In genomic region chr3:149466192-149466591, GRCh38 we compare ENCODE assay signal across 14 cellular contexts. TPM values are rescaled to one million over a fixed set of nuclear protein-coding genes. Genes with fewer than 3 reads are reported as not detected.
DNase-seq lines count a peak whose midpoint lies in the region; ATAC-seq, FAIRE-seq and TF ChIP-seq lines count a peak whose summit lies in the region.
"Had no signal": no experiment of that assay in that cellular context is flagged by ENCODE, and none has a peak within 500 bp of the region (broad histone marks: within the 10 kb centered on the region; RNA-seq: fewer than 3 reads in every experiment).

No MANE protein-coding gene starts in this region.

- FAIRE-seq in bronchial epithelial cell (lab: Jason Lieb, UNC) (no peak), urothelium cell line (lab: Jason Lieb, UNC) (no peak)

- DNase-seq in HS-5 (ENCODE audit: low read depth), result peak; percentile 76
- peak; percentile 52 for DNase-seq in bronchial epithelial cell (ENCODE audit: low read depth)
- peak; percentile 78 for DNase-seq in iris pigment epithelial cell (ENCODE audit: low read depth)
- peak; percentile 64 for DNase-seq in urothelium cell line (ENCODE audit: low spot score)
- no peak for DNase-seq in NCI-H510A treated with DMSO at 0.1 percent for 48 hours (lab: John Stamatoyannopoulos, UW)
- DNase-seq in CD8-positive, alpha-beta T cell, result no peak
- no peak for DNase-seq in activated T-cell treated with anti-CD3 and anti-CD28 coated beads, Interleukin-2, amount 50 U/mL, for 48 hours
- DNase-seq: activated CD4-positive, alpha-beta T cell treated with anti-CD3 and anti-CD28 coated beads, Interleukin-2, amount 10 ng/mL, durations not matched to agents 24 days and 14 days; NCI-H2171 treated with DMSO at 0.1 percent for 48 hours; stimulated activated CD4-positive, alpha-beta T cell treated with anti-CD3 and anti-CD28 coated beads, Interleukin-1b, Interleukin-23, amount 100 ng/mL, for 48 hours had no signal

- H3K4me1 Mint-ChIP-seq in CD8-positive, alpha-beta T cell (ENCODE audit: low read depth), result no peaks in the 10 kb centered on the region
- H3K4me1 Mint-ChIP-seq: activated CD4-positive, alpha-beta T cell treated with anti-CD3 and anti-CD28 coated beads, Interleukin-2, amount 10 ng/mL, durations not matched to agents 24 days and 14 days had no signal

- no peaks in the 10 kb centered on the region for H3K36me3 Mint-ChIP-seq in CD8-positive, alpha-beta T cell
- H3K36me3 Mint-ChIP-seq: activated naive CD4-positive, alpha-beta T cell treated with anti-CD3 and anti-CD28 coated beads, Interleukin-2, amount 50 U/mL, for 72 hours had no signal

- H3K9me3 Mint-ChIP-seq in CD8-positive, alpha-beta T cell, result no peaks in the 10 kb centered on the region
- H3K9me3 Mint-ChIP-seq: activated CD4-positive, alpha-beta T cell treated with anti-CD3 and anti-CD28 coated beads, Interleukin-2, amount 10 ng/mL, durations not matched to agents 24 days and 14 days; activated naive CD4-positive, alpha-beta T cell treated with anti-CD3 and anti-CD28 coated beads, Interleukin-2, amount 50 U/mL, for 72 hours had no signal

- no peak overlapping the region for H3K4me3 Mint-ChIP-seq in CD8-positive, alpha-beta T cell
- H3K4me3 Mint-ChIP-seq: activated CD4-positive, alpha-beta T cell treated with anti-CD3 and anti-CD28 coated beads, Interleukin-2, amount 10 ng/mL, durations not matched to agents 24 days and 14 days had no signal

- H3K36me3 ChIP-seq in bronchial epithelial cell (ENCODE audit: control insufficient read depth, insufficient read depth, low read length), result no peaks in the 10 kb centered on the region
- no peaks in the 10 kb centered on the region for H3K36me3 ChIP-seq in CD8-positive, alpha-beta T cell (ENCODE audit: insufficient read depth, low read length)

- intact Hi-C loops in CD8-positive, alpha-beta T cell (cut with DNase I, micrococcal nuclease), result no loop called here

- H3K27me3 Mint-ChIP-seq in CD8-positive, alpha-beta T cell (ENCODE audit: low read depth), result peaks cover 10% of the 10 kb centered on the region

- H3K27ac ChIP-seq in CD8-positive, alpha-beta T cell (ENCODE audit: low read depth, low read length), result no peak overlapping the region

- H3K4me1 ChIP-seq in CD8-positive, alpha-beta T cell (ENCODE audit: insufficient read depth, low read length), result no peaks in the 10 kb centered on the region

- TF ChIP-seq CTCF in bronchial epithelial cell (IDR thresholded peaks at IDR 0.05; ENCODE audit: insufficient read depth, low read length, severe bottlenecking), result no peak
- TF ChIP-seq CTCF in CD8-positive, alpha-beta T cell (IDR thresholded peaks at IDR 0.05), result no peak

- no peak for ATAC-seq in CD8-positive, alpha-beta T cell
- ATAC-seq: activated naive CD4-positive, alpha-beta T cell treated with anti-CD3 and anti-CD28 coated beads, Interleukin-2, amount 50 U/mL, for 72 hours; esophagus mucosa had no signal

- no peaks in the 10 kb centered on the region for H3K9me3 ChIP-seq in CD8-positive, alpha-beta T cell (ENCODE audit: low read length)

- POLR2A ChIA-PET in CD8-positive, alpha-beta T cell (lab: Charles Lee), result no interaction called here

- no peaks in the 10 kb centered on the region for H3K27me3 ChIP-seq in bronchial epithelial cell (ENCODE audit: control insufficient read depth, insufficient read depth, low read length)
- H3K27me3 ChIP-seq in CD8-positive, alpha-beta T cell (ENCODE audit: insufficient read depth, low read length), result no peaks in the 10 kb centered on the region

- H3K27ac Mint-ChIP-seq in CD8-positive, alpha-beta T cell, result no peak overlapping the region
- H3K27ac Mint-ChIP-seq: activated CD4-positive, alpha-beta T cell treated with anti-CD3 and anti-CD28 coated beads, Interleukin-2, amount 10 ng/mL, durations not matched to agents 24 days and 14 days; activated naive CD4-positive, alpha-beta T cell treated with anti-CD3 and anti-CD28 coated beads, Interleukin-2, amount 50 U/mL, for 72 hours had no signal

- CTCF ChIA-PET in CD8-positive, alpha-beta T cell (lab: Charles Lee), result no interaction called here

- H3K4me3 ChIP-seq in bronchial epithelial cell (ENCODE audit: low read depth, low read length), result no peak overlapping the region
- no peak overlapping the region for H3K4me3 ChIP-seq in CD8-positive, alpha-beta T cell (ENCODE audit: low read depth, low read length)

RNA-seq across cellular contexts. Expression of gene TM4SF4, which starts 8.3 kb away (rescaled TPM):
- total RNA-seq in bronchial epithelial cell, result not detected in 2 replicates
- not detected for total RNA-seq in CD8-positive, alpha-beta T cell
- total RNA-seq: activated CD4-positive, alpha-beta T cell treated with anti-CD3 and anti-CD28 coated beads, Interleukin-2, amount 10 ng/mL, durations not matched to agents 24 days and 14 days; activated naive CD4-positive, alpha-beta T cell treated with anti-CD3 and anti-CD28 coated beads, Interleukin-2, amount 50 U/mL, for 72 hours; esophagus mucosa; SK-MEL-5; subcutaneous adipose tissue had no signal

Comparison
In these comparisons a context has a peak if more than half of its experiments do, and no peak if none do; other contexts are left out.
1. DNase-seq: peak in HS-5 (single experiment), bronchial epithelial cell (single experiment), iris pigment epithelial cell (single experiment) and urothelium cell line (single experiment); none in NCI-H510A treated with DMSO at 0.1 percent for 48 hours (single experiment), CD8-positive, alpha-beta T cell (0 of 7) and activated T-cell treated with anti-CD3 and anti-CD28 coated beads, Interleukin-2, amount 50 U/mL, for 48 hours (0 of 2).